In the genomic region with DNA sequence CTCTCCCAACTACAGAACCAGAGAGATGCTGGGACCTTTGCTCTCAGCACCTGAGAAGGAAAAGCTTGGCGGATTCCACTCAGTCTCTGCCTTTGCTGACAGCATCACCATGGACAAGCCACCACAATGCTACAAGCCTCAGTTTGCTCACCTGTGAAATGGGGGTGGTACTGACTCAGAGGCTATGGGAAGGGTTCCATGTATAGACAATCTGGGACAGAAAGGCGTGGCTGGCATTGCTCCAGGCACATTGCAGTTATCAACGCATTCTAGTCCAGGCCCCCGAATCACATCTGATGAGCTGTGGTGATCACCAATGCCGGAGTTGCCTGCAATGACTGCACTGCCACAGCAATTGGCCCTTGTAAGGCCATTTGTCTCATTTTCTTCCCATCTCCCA, we compare ENCODE assay signal across 19 cellular contexts.
DNase-seq lines count a peak whose midpoint lies in the region; ATAC-seq, FAIRE-seq and TF ChIP-seq lines count a peak whose summit lies in the region.
"Had no signal": no experiment of that assay in that cellular context is flagged by ENCODE, and none has a peak within 500 bp of the region (broad histone marks: within the 10 kb centered on the region; RNA-seq: fewer than 3 reads in every experiment).

No MANE protein-coding gene starts in this region.

- H3K27ac ChIP-seq in K562 (ENCODE audit: extremely low read depth, low read depth, low read length) (no peak overlapping the region), colonic mucosa (no peak overlapping the region), spleen (no peak overlapping the region)
- H3K27ac ChIP-seq: BLaER1, C4-2B had no signal

- H2AFZ ChIP-seq in K562 (ENCODE audit: low read depth, low read length) = no peak overlapping the region

- H3K4me2 ChIP-seq in K562 (ENCODE audit: insufficient read depth, low read length) = no peak overlapping the region
- H3K4me2 ChIP-seq: BLaER1 had no signal

- BruUV-seq in K562 (replicated peaks; lab: Mats Ljungman, UMichigan) = no TSS peak

- intact Hi-C loops in K562 (cut with micrococcal nuclease) (no loop called here), colonic mucosa (cut with DNase I) (no loop called here), spleen (cut with DNase I; ENCODE audit: low total_unique reads) (no loop called here)

- H3K27me3 ChIP-seq in K562 (ENCODE audit: control insufficient read depth in 2 of 2, insufficient read depth in 2 of 2, low read length in 2 of 2) = no peaks in the 10 kb centered on the region
- H3K27me3 ChIP-seq in colonic mucosa = no peaks in the 10 kb centered on the region
- H3K27me3 ChIP-seq in spleen (replicated peaks in 1 of 7) = peaks cover 0 to 37% (median 16%) of the 10 kb centered on the region in 7 donors
- H3K27me3 ChIP-seq: BLaER1 had no signal

- H3K9ac ChIP-seq in K562 (ENCODE audit: insufficient read depth in 1 of 2, low read depth in 2 of 2, low read length in 2 of 2) (no peak overlapping the region), colonic mucosa (ENCODE audit: low read depth in 2 of 2, low read length in 2 of 2) (no peak overlapping the region)
- H3K9ac ChIP-seq: BLaER1 had no signal

- H3K4me3 ChIP-seq in K562 (no peak overlapping the region), colonic mucosa (no peak overlapping the region), spleen (no peak overlapping the region)
- H3K4me3 ChIP-seq: BLaER1, HAP-1 had no signal

- H3K36me3 ChIP-seq in K562 (ENCODE audit: control insufficient read depth, insufficient read depth, low read length) (no peaks in the 10 kb centered on the region; the same call in 2 of the 3 replicates), colonic mucosa (no peaks in the 10 kb centered on the region), spleen (no peaks in the 10 kb centered on the region)
- H3K36me3 ChIP-seq: BLaER1, HAP-1 had no signal

- TF ChIP-seq EP300 in K562 (IDR thresholded peaks at IDR 0.05; ENCODE audit: low read length) = no peak

- in situ Hi-C loops in K562 (cut with MboI) = no loop called here
- in situ Hi-C loops in GM13977 (cut with MboI; ENCODE audit: low pct_unique_long_range_greater_than_20kb, low sequenced_read_pairs, unreplicated experiment) = loop anchor here (25.0 kb wide), 2 partner anchors 1626 to 1826 kb away; no protein-coding TSS in a partner anchor

- TF ChIP-seq RAD21 in K562 (CRISPR knock-in tag; conservative IDR thresholded peaks at IDR 0.05 in 1 of 2, IDR thresholded peaks at IDR 0.05 in 1 of 2) = no peak

- FAIRE-seq in K562 (lab: Jason Lieb, UNC) = no peak
- FAIRE-seq: G401.6, GM12892, H54 had no signal

- H3K9me3 ChIP-seq in K562 (replicated peaks; ENCODE audit: control insufficient read depth, insufficient read depth, low read depth, low read length) (no peaks in the 10 kb centered on the region), colonic mucosa (no peaks in the 10 kb centered on the region), spleen (no peaks in the 10 kb centered on the region)
- H3K9me3 ChIP-seq: BLaER1, Caco-2, HAP-1 had no signal

- H3K9me1 ChIP-seq in K562 (ENCODE audit: control insufficient read depth, insufficient read depth, low read length) = peaks cover 4% of the 10 kb centered on the region

- CTCF ChIA-PET in K562 (lab: Yijun Ruan, JAX; ENCODE audit: low intra/inter-chr PET ratio) = no interaction called here

- POLR2A ChIA-PET in K562 (lab: Yijun Ruan, JAX) = interaction anchor here (0.7 kb wide), 1 partner anchor 9 kb away, joined by 4 read pairs; no protein-coding TSS in a partner anchor

- H3K79me2 ChIP-seq in K562 (ENCODE audit: control insufficient read depth, insufficient read depth, low read length) = no peaks in the 10 kb centered on the region

- ATAC-seq in K562 = no peak
- no peak for ATAC-seq in GM19328 (IDR thresholded peaks at IDR 0.05; ENCODE audit: unreplicated experiment)
- ATAC-seq in GM19023 (IDR thresholded peaks at IDR 0.05; ENCODE audit: unreplicated experiment) = no peak
- ATAC-seq: CD8-positive, alpha-beta T cell had no signal

- H3K4me1 ChIP-seq in K562 (replicated peaks in 1 of 2; ENCODE audit: control insufficient read depth in 2 of 2, insufficient read depth in 2 of 2, low read length in 2 of 2) (peaks cover 18 to 22% of the 10 kb centered on the region in 2 experiments; a peak in 4 of 5 replicates), colonic mucosa (no peaks in the 10 kb centered on the region), spleen (no peaks in the 10 kb centered on the region)
- H3K4me1 ChIP-seq: HAP-1 had no signal

- TF ChIP-seq POLR2A in K562 (conservative IDR thresholded peaks at IDR 0.05) = no peak
- no peak for TF ChIP-seq POLR2A in spleen (IDR thresholded peaks at IDR 0.05)

- TF ChIP-seq CTCF in K562 (IDR thresholded peaks at IDR 0.05 in 2 of 3, conservative IDR thresholded peaks at IDR 0.05 in 1 of 3; ENCODE audit: insufficient read depth in 2 of 3, low read depth in 1 of 3, low read length in 3 of 3) (no peak), colonic mucosa (IDR thresholded peaks at IDR 0.05) (no peak), spleen (IDR thresholded peaks at IDR 0.05 in 8 of 11, conservative IDR thresholded peaks at IDR 0.05 in 3 of 11) (no peak), GM13977 (IDR thresholded peaks at IDR 0.05; ENCODE audit: extremely low read depth, insufficient read depth, missing control alignments) (no peak)

- DNase-seq in K562 (ENCODE audit: extremely low read depth in 1 of 4, low spot score in 3 of 4) = no peak
- peak; percentile 34 for DNase-seq in colonic mucosa
- DNase-seq in spleen = peak; percentile 10
- no peak for DNase-seq in GM13977 (ENCODE audit: low spot score)
- DNase-seq: Caco-2; CD4-positive, CD25-positive, alpha-beta regulatory T cell; CD8-positive, alpha-beta T cell; DMS153; DND-41; GOT3; HFFc6 had no signal

- H4K20me1 ChIP-seq in K562 (replicated peaks; ENCODE audit: control insufficient read depth, insufficient read depth, low read length) = no peaks in the 10 kb centered on the region
- H4K20me1 ChIP-seq: BLaER1 had no signal

- 80% methylated on average over 5 of the region's 5 CpGs for WGBS in K562 (ENCODE audit: insufficient coverage, low coverage, missing lambda C conversion rate)
- WGBS in spleen, 5 donors = 89 to 94% (median 92%) methylated on average over 5 of the region's 5 CpGs

TF ChIP-seq in K562, 482 proteins besides CTCF, POLR2A, EP300 and RAD21:
- peak; percentile 79 for TF ChIP-seq RBM25 (IDR thresholded peaks at IDR 0.05; ENCODE audit: low read depth, low read length, severe bottlenecking)
- TF ChIP-seq BCOR (IDR thresholded peaks at IDR 0.05) = peak; percentile 24; the same call in 1 of the 2 replicates
- TF ChIP-seq, protein P1, sequence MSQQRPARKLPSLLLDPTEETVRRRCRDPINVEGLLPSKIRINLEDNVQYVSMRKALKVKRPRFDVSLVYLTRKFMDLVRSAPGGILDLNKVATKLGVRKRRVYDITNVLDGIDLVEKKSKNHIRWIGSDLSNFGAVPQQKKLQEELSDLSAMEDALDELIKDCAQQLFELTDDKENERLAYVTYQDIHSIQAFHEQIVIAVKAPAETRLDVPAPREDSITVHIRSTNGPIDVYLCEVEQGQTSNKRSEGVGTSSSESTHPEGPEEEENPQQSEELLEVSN (IDR thresholded peaks at IDR 0.05; ENCODE audit: borderline replicate concordance in 1 of 2, extremely low read depth in 1 of 2, insufficient read depth in 1 of 2, insufficient read length in 1 of 2, low read depth in 1 of 2, low read length in 1 of 2, poor library complexity in 1 of 2, severe bottlenecking in 1 of 2) = no peak
TF ChIP-seq in K562: peak in this region for 2.

Comparison
In these comparisons a context has a peak if more than half of its experiments do, and no peak if none do; other contexts are left out.
1. DNase-seq: peak in colonic mucosa (single experiment) and spleen (single experiment); none in K562 (0 of 4) and GM13977 (single experiment).